In genomic region chr15:74332011-74332410, GRCh38 we compare ENCODE assay signal across 26 cellular contexts. TPM values are rescaled to one million over a fixed set of nuclear protein-coding genes. Genes with fewer than 3 reads are reported as not detected.
A peak's percentile ranks its signal among the peaks of the same experiment; 100 is the strongest.
DNase-seq lines count a peak whose midpoint lies in the region; ATAC-seq and TF ChIP-seq lines count a peak whose summit lies in the region.
"Had no signal": no experiment of that assay in that cellular context is flagged by ENCODE, and none has a peak within 500 bp of the region (broad histone marks: within the 10 kb centered on the region; RNA-seq: fewer than 3 reads in every experiment).

No MANE protein-coding gene starts in this region.

- H3K27me3 ChIP-seq in mesendoderm (ENCODE audit: insufficient read depth, low read length, poor library complexity) (no peaks in the 10 kb centered on the region), aorta (ENCODE audit: control insufficient read depth in 1 of 2, insufficient read depth in 2 of 2, low read length in 1 of 2) (no peaks in the 10 kb centered on the region)
- H3K27me3 ChIP-seq: BE2C, BLaER1 had no signal

- no peak overlapping the region for H3K9ac ChIP-seq in mesendoderm (ENCODE audit: low read length)
- H3K9ac ChIP-seq: BLaER1 had no signal

- H3K23ac ChIP-seq in mesendoderm (ENCODE audit: low read length) = no peak overlapping the region

- no peak overlapping the region for H2BK5ac ChIP-seq in mesendoderm (ENCODE audit: low read length)

- H2AK5ac ChIP-seq in mesendoderm (ENCODE audit: low read length) = no peak overlapping the region

- H3K56ac ChIP-seq in mesendoderm (ENCODE audit: low read length) = no peak overlapping the region

- H3K36me3 ChIP-seq in mesendoderm (ENCODE audit: control insufficient read depth, insufficient read depth, low read length) (no peaks in the 10 kb centered on the region), aorta (ENCODE audit: control insufficient read depth in 1 of 2, insufficient read depth in 2 of 2, low read length in 1 of 2) (no peaks in the 10 kb centered on the region)
- H3K36me3 ChIP-seq: BE2C, BLaER1 had no signal

- H3K27me3 Mint-ChIP-seq in chondrocyte (ENCODE audit: low read depth) (peaks cover 2% of the 10 kb centered on the region), progenitor cell of endocrine pancreas (peaks cover 31% of the 10 kb centered on the region)
- H3K27me3 Mint-ChIP-seq: CD4-positive, alpha-beta memory T cell had no signal

- H4K8ac ChIP-seq in mesendoderm (ENCODE audit: low read depth, low read length) = no peak overlapping the region

- H3K9me3 Mint-ChIP-seq in chondrocyte (ENCODE audit: low read depth) = no peaks in the 10 kb centered on the region
- H3K9me3 Mint-ChIP-seq in progenitor cell of endocrine pancreas (ENCODE audit: low read depth) = no peaks in the 10 kb centered on the region
- H3K9me3 Mint-ChIP-seq: CD4-positive, alpha-beta memory T cell; CD8-positive, alpha-beta memory T cell had no signal

- H3K4me3 Mint-ChIP-seq in chondrocyte (ENCODE audit: unreplicated experiment) = no peak overlapping the region
- no peak overlapping the region for H3K4me3 Mint-ChIP-seq in progenitor cell of endocrine pancreas (ENCODE audit: low read depth)
- H3K4me3 Mint-ChIP-seq: CD14-positive monocyte; CD4-positive, alpha-beta memory T cell; CD4-positive, CD25-positive, alpha-beta regulatory T cell; CD8-positive, alpha-beta memory T cell had no signal

- WGBS in mesendoderm (ENCODE audit: extremely low coverage, insufficient coverage, low lambda C conversion rate) = no CpG with 5 or more reads among the region's 3 CpGs
- 89 to 96% methylated on average over 3 of the region's 3 CpGs for whole genome bisulfite sequencing in aorta, 2 donors

- H3K27ac ChIP-seq in mesendoderm (ENCODE audit: low read depth, low read length) = no peak overlapping the region
- H3K27ac ChIP-seq in aorta (ENCODE audit: low read depth in 1 of 2, low read length in 2 of 2) = no peak overlapping the region
- H3K27ac ChIP-seq: BLaER1 had no signal

- H3K4me1 ChIP-seq in mesendoderm (ENCODE audit: control insufficient read depth, low read depth, low read length) = peaks cover 3% of the 10 kb centered on the region
- no peaks in the 10 kb centered on the region for H3K4me1 ChIP-seq in aorta (ENCODE audit: control insufficient read depth in 1 of 2, insufficient read depth in 2 of 2, low read length in 2 of 2)
- H3K4me1 ChIP-seq: BE2C had no signal

- H3K36me3 Mint-ChIP-seq in chondrocyte (ENCODE audit: low read depth) (peaks cover 2% of the 10 kb centered on the region), progenitor cell of endocrine pancreas (ENCODE audit: insufficient read depth) (no peaks in the 10 kb centered on the region)
- H3K36me3 Mint-ChIP-seq: CD14-positive monocyte; CD4-positive, alpha-beta memory T cell; CD4-positive, CD25-positive, alpha-beta regulatory T cell; CD8-positive, alpha-beta memory T cell had no signal

- no peak overlapping the region for H3K4me2 ChIP-seq in mesendoderm (ENCODE audit: low read length)
- H3K4me2 ChIP-seq: BLaER1 had no signal

- no peaks in the 10 kb centered on the region for H3K9me3 ChIP-seq in aorta (ENCODE audit: control insufficient read depth, low read length)
- H3K9me3 ChIP-seq: BE2C had no signal

- TF ChIP-seq CTCF in chondrocyte (IDR thresholded peaks at IDR 0.05) (no peak), progenitor cell of endocrine pancreas (IDR thresholded peaks at IDR 0.05; ENCODE audit: unreplicated experiment) (no peak)

- H3K4me3 ChIP-seq in mesendoderm (ENCODE audit: low read length) (no peak overlapping the region), aorta (ENCODE audit: low read length in 2 of 2) (no peak overlapping the region)
- H3K4me3 ChIP-seq: BLaER1 had no signal

- no peak overlapping the region for H3K27ac Mint-ChIP-seq in chondrocyte (ENCODE audit: unreplicated experiment)
- no peak overlapping the region for H3K27ac Mint-ChIP-seq in progenitor cell of endocrine pancreas
- H3K27ac Mint-ChIP-seq: CD14-positive monocyte; CD4-positive, alpha-beta memory T cell; CD4-positive, CD25-positive, alpha-beta regulatory T cell; CD8-positive, alpha-beta memory T cell had no signal

- H3K4ac ChIP-seq in mesendoderm (ENCODE audit: low read depth, low read length) = no peak overlapping the region

- DNase-seq in chondrocyte (ENCODE audit: low spot score) (peak; percentile 59), mesendoderm (peak; percentile 47), posterior vena cava (ENCODE audit: low spot score) (peak; percentile 32), aorta (peak; percentile 11 to 17), NCI-H69 (lab: John Stamatoyannopoulos, UW) (no peak), NCI-H345 (lab: John Stamatoyannopoulos, UW) (no peak), progenitor cell of endocrine pancreas (ENCODE audit: low spot score, unreplicated experiment) (no peak)
- DNase-seq: 8988T; ACHN; BE2C; C1 segment of cervical spinal cord; CD4-positive, alpha-beta memory T cell; CD4-positive, CD25-positive, alpha-beta regulatory T cell; CD8-positive, alpha-beta memory T cell; COR-L47; DMS 273 treated with DMSO at 0.1 percent for 48 hours; DMS153; DMS53; DMS79; DND-41; EL; GF-D8 had no signal

- no peak overlapping the region for H4K5ac ChIP-seq in mesendoderm (ENCODE audit: low read length)

- H2BK15ac ChIP-seq in mesendoderm (replicated peaks; ENCODE audit: low read depth) = no peak overlapping the region

- no peak for ATAC-seq in aorta (ENCODE audit: low FRiP score)
- ATAC-seq in HG02885 (IDR thresholded peaks at IDR 0.05; ENCODE audit: poor library complexity, unreplicated experiment) = no peak

- no peak overlapping the region for H3K18ac ChIP-seq in mesendoderm (ENCODE audit: low read length)

- no peak overlapping the region for H2BK120ac ChIP-seq in mesendoderm (ENCODE audit: low read depth, low read length)

- no peaks in the 10 kb centered on the region for H3K4me1 Mint-ChIP-seq in chondrocyte (ENCODE audit: low read depth)
- H3K4me1 Mint-ChIP-seq in progenitor cell of endocrine pancreas (ENCODE audit: low read depth) = no peaks in the 10 kb centered on the region
- H3K4me1 Mint-ChIP-seq: CD4-positive, CD25-positive, alpha-beta regulatory T cell had no signal

- no peaks in the 10 kb centered on the region for H3K79me1 ChIP-seq in mesendoderm (ENCODE audit: low read length)

- H3K79me2 ChIP-seq in mesendoderm (ENCODE audit: control insufficient read depth, insufficient read depth, low read length) = no peaks in the 10 kb centered on the region

- intact Hi-C loops in posterior vena cava (cut with DNase I) = no loop called here
- intact Hi-C loops in aorta (cut with DNase I) = no loop called here

RNA-seq across cellular contexts. Expression of gene CYP11A1, which starts 35.4 kb away (rescaled TPM):
- total RNA-seq in chondrocyte (0.32 to 0.54 TPM in 2 of 3 replicates, not detected in the other), posterior vena cava (1 to 10 TPM in 1 of 2 donors, under 1 TPM in 1; 0.71 to 1.2 TPM), aorta (1 to 10 TPM; 1.3 to 1.5 TPM), progenitor cell of endocrine pancreas (1.6 and 2.0 TPM in 2 replicates)
- 2.5 TPM for polyA plus RNA-seq in mesendoderm (2013, experiment 1 of 2)
- polyA plus RNA-seq in mesendoderm (2013, experiment 2 of 2) = 2.9 TPM
- under 1 TPM in 1 of 2 donors, not detected in 1; 0.10 TPM for polyA plus RNA-seq in aorta
- total RNA-seq: A673; CD4-positive, alpha-beta memory T cell; CD4-positive, CD25-positive, alpha-beta regulatory T cell; CD8-positive, alpha-beta memory T cell had no signal
- polyA plus RNA-seq: CD14-positive monocyte; CD4-positive, alpha-beta memory T cell; CD4-positive, CD25-positive, alpha-beta regulatory T cell; CD8-positive, alpha-beta memory T cell had no signal

Comparison
In these comparisons a context has a peak if more than half of its experiments do, and no peak if none do; other contexts are left out.
1. DNase-seq: peak in chondrocyte (single experiment), mesendoderm (single experiment), posterior vena cava (single experiment) and aorta (2 of 2); none in NCI-H69 (single experiment), NCI-H345 (single experiment) and progenitor cell of endocrine pancreas (single experiment).